ENCODE assay signal across 13 cellular contexts in genomic region chr3:49616061-49616460, GRCh38. TPM values are rescaled to one million over a fixed set of nuclear protein-coding genes. Genes with fewer than 3 reads are reported as not detected.
DNase-seq lines count a peak whose midpoint lies in the region; ATAC-seq and TF ChIP-seq lines count a peak whose summit lies in the region.
"Had no signal": no experiment of that assay in that cellular context is flagged by ENCODE, and none has a peak within 500 bp of the region (broad histone marks: within the 10 kb centered on the region; RNA-seq: fewer than 3 reads in every experiment).

No MANE protein-coding gene starts in this region.

- no peaks in the 10 kb centered on the region for H3K36me3 ChIP-seq in upper lobe of right lung
- H3K36me3 ChIP-seq: BLaER1 treated with 17β-estradiol and CSF1 and Interleukin-3, amounts not matched to agents 10 nM and 100 nM had no signal

- intact Hi-C loops in upper lobe of right lung (cut with DNase I), result no loop called here

- H3K4me3 ChIP-seq in upper lobe of right lung, result no peak overlapping the region
- H3K4me3 ChIP-seq: BLaER1 treated with 17β-estradiol and CSF1 and Interleukin-3, amounts not matched to agents 10 nM and 100 nM had no signal

- CTCF ChIA-PET in activated CD8-positive, alpha-beta memory T cell treated with anti-CD3 and anti-CD28 coated beads, Interleukin-2, amount 10 ng/mL, durations not matched to agents 7 days and 5 days (lab: Charles Lee), result no interaction called here

- no peak for ATAC-seq in activated CD8-positive, alpha-beta memory T cell treated with anti-CD3 and anti-CD28 coated beads, Interleukin-2, amount 10 ng/mL, durations not matched to agents 7 days and 5 days
- no peak for ATAC-seq in upper lobe of right lung
- no peak for ATAC-seq in GM18867 (IDR thresholded peaks at IDR 0.05; ENCODE audit: unreplicated experiment)
- ATAC-seq: PC-3 had no signal

- H3K27ac Mint-ChIP-seq in activated CD8-positive, alpha-beta memory T cell treated with anti-CD3 and anti-CD28 coated beads, Interleukin-2, amount 10 ng/mL, durations not matched to agents 7 days and 5 days, result no peak overlapping the region
- H3K27ac Mint-ChIP-seq in nephron, result peak overlapping the region; percentile 96 to 98 (median 96)

- peaks cover 9% of the 10 kb centered on the region for H3K27me3 Mint-ChIP-seq in activated CD8-positive, alpha-beta memory T cell treated with anti-CD3 and anti-CD28 coated beads, Interleukin-2, amount 10 ng/mL, durations not matched to agents 7 days and 5 days
- no peaks in the 10 kb centered on the region for H3K27me3 Mint-ChIP-seq in nephron (ENCODE audit: low read depth)

- no peaks in the 10 kb centered on the region for H3K27me3 ChIP-seq in upper lobe of right lung
- H3K27me3 ChIP-seq: BLaER1 treated with 17β-estradiol and CSF1 and Interleukin-3, amounts not matched to agents 10 nM and 100 nM had no signal

- no peak overlapping the region for H3K4me3 Mint-ChIP-seq in activated CD8-positive, alpha-beta memory T cell treated with anti-CD3 and anti-CD28 coated beads, Interleukin-2, amount 10 ng/mL, durations not matched to agents 7 days and 5 days
- no peak overlapping the region for H3K4me3 Mint-ChIP-seq in nephron

- peaks cover 3% of the 10 kb centered on the region for H3K4me1 Mint-ChIP-seq in activated CD8-positive, alpha-beta memory T cell treated with anti-CD3 and anti-CD28 coated beads, Interleukin-2, amount 10 ng/mL, durations not matched to agents 7 days and 5 days
- peaks cover 26% of the 10 kb centered on the region for H3K4me1 Mint-ChIP-seq in nephron

- H3K9me3 Mint-ChIP-seq in activated CD8-positive, alpha-beta memory T cell treated with anti-CD3 and anti-CD28 coated beads, Interleukin-2, amount 10 ng/mL, durations not matched to agents 7 days and 5 days (ENCODE audit: low read depth), result no peaks in the 10 kb centered on the region
- H3K9me3 Mint-ChIP-seq in nephron, result peaks cover 5% of the 10 kb centered on the region

- H3K27ac ChIP-seq in upper lobe of right lung, result no peak overlapping the region
- H3K27ac ChIP-seq: 22Rv1; BLaER1 treated with 17β-estradiol and CSF1 and Interleukin-3, amounts not matched to agents 10 nM and 100 nM had no signal

- peaks cover 4% of the 10 kb centered on the region for H3K9me3 ChIP-seq in upper lobe of right lung

- H3K4me1 ChIP-seq in upper lobe of right lung, result no peaks in the 10 kb centered on the region
- H3K4me1 ChIP-seq: BLaER1 treated with 17β-estradiol and CSF1 and Interleukin-3, amounts not matched to agents 10 nM and 100 nM had no signal

- TF ChIP-seq CTCF in nephron (IDR thresholded peaks at IDR 0.05; ENCODE audit: unreplicated experiment in 3 of 3) (no peak), upper lobe of right lung (IDR thresholded peaks at IDR 0.05) (no peak)

- DNase-seq in activated CD8-positive, alpha-beta memory T cell treated with anti-CD3 and anti-CD28 coated beads for 24 hours, result peak; percentile 26
- DNase-seq in activated CD8-positive, alpha-beta memory T cell treated with anti-CD3 and anti-CD28 coated beads, Interleukin-2, amount 10 ng/mL, durations not matched to agents 7 days and 5 days, result no peak
- peak; percentile 18 for DNase-seq in ecto neural progenitor cell (ENCODE audit: low spot score)
- peak; percentile 5 for DNase-seq in upper lobe of right lung
- no peak for DNase-seq in COR-L47 (lab: John Stamatoyannopoulos, UW)
- DNase-seq in stimulated activated CD8-positive, alpha-beta memory T cell treated with anti-CD3 and anti-CD28 coated beads, Interleukin-4, amount 100 ng/mL, for 48 hours, result no peak
- DNase-seq: KBM-7, NCI-H146, PC-3 had no signal

- H3K36me3 Mint-ChIP-seq in activated CD8-positive, alpha-beta memory T cell treated with anti-CD3 and anti-CD28 coated beads, Interleukin-2, amount 10 ng/mL, durations not matched to agents 7 days and 5 days, result no peaks in the 10 kb centered on the region
- peaks cover 4% of the 10 kb centered on the region for H3K36me3 Mint-ChIP-seq in nephron (ENCODE audit: low read depth)

RNA-seq across cellular contexts. Expression of gene APEH, which starts 58.1 kb away (rescaled TPM):
- 100 to 1,000 TPM; 150 to 172 TPM for total RNA-seq in activated CD8-positive, alpha-beta memory T cell treated with anti-CD3 and anti-CD28 coated beads, Interleukin-2, amount 10 ng/mL, durations not matched to agents 7 days and 5 days
- 88.5 TPM for total RNA-seq in upper lobe of right lung

Comparison
In these comparisons a context has a peak if more than half of its experiments do, and no peak if none do; other contexts are left out.
1. DNase-seq: peak in activated CD8-positive, alpha-beta memory T cell treated with anti-CD3 and anti-CD28 coated beads for 24 hours (single experiment), ecto neural progenitor cell (single experiment) and upper lobe of right lung (single experiment); none in activated CD8-positive, alpha-beta memory T cell treated with anti-CD3 and anti-CD28 coated beads, Interleukin-2, amount 10 ng/mL, durations not matched to agents 7 days and 5 days (single experiment), COR-L47 (single experiment) and stimulated activated CD8-positive, alpha-beta memory T cell treated with anti-CD3 and anti-CD28 coated beads, Interleukin-4, amount 100 ng/mL, for 48 hours (single experiment).